7 cellular contexts compared by ENCODE assay signal in genomic region chr9:71769175-71770165, GRCh38. TPM values are rescaled to one million over a fixed set of nuclear protein-coding genes. Genes with fewer than 3 reads are reported as not detected.
A peak's percentile ranks its signal among the peaks of the same experiment; 100 is the strongest.
DNase-seq lines count a peak whose midpoint lies in the region; ATAC-seq and FAIRE-seq lines count a peak whose summit lies in the region.

No MANE protein-coding gene starts in this region.

- peak overlapping the region; percentile 80 for H3K4me3 Mint-ChIP-seq in activated CD8-positive, alpha-beta T cell treated with anti-CD3 and anti-CD28 coated beads, Interleukin-2, amount 10 ng/mL, durations not matched to agents 7 days and 5 days
- peak overlapping the region; percentile 95 to 99 for H3K4me3 Mint-ChIP-seq in effector memory CD8-positive, alpha-beta T cell

- no peaks in the 10 kb centered on the region for H3K27me3 Mint-ChIP-seq in activated CD8-positive, alpha-beta T cell treated with anti-CD3 and anti-CD28 coated beads, Interleukin-2, amount 10 ng/mL, durations not matched to agents 7 days and 5 days (ENCODE audit: low read depth)
- no peaks in the 10 kb centered on the region for H3K27me3 Mint-ChIP-seq in effector memory CD8-positive, alpha-beta T cell

- DNase-seq in GM18507 (ENCODE audit: extremely low spot score, insufficient read length, low read depth) = no peak
- DNase-seq in NCI-H2171 treated with DMSO at 0.1 percent for 48 hours (lab: John Stamatoyannopoulos, UW) = peak; percentile 72
- DNase-seq in activated CD8-positive, alpha-beta T cell treated with anti-CD3 and anti-CD28 coated beads, Interleukin-2, amount 10 ng/mL, durations not matched to agents 7 days and 5 days = peak; percentile 83
- peak; percentile 62 to 64 (median 63) for DNase-seq in effector memory CD8-positive, alpha-beta T cell
- peak; percentile 93 for DNase-seq in mesenteric fat pad (ENCODE audit: low spot score)
- peak; percentile 44 to 59 for DNase-seq in stimulated activated CD8-positive, alpha-beta memory T cell treated with anti-CD3 and anti-CD28 coated beads, Interleukin-2, amount 100 ng/mL, for 1 hour (ENCODE audit: low read depth in 2 of 2)

- POLR2A ChIA-PET in activated CD8-positive, alpha-beta T cell treated with anti-CD3 and anti-CD28 coated beads, Interleukin-2, amount 10 ng/mL, durations not matched to agents 7 days and 5 days (lab: Charles Lee) = interaction anchor here (0.7 to 4.4 kb wide), 8 partner anchors 9 to 194 kb away, joined by 3 to 24 read pairs (median 6); no protein-coding TSS in a partner anchor

- H3K4me1 Mint-ChIP-seq in activated CD8-positive, alpha-beta T cell treated with anti-CD3 and anti-CD28 coated beads, Interleukin-2, amount 10 ng/mL, durations not matched to agents 7 days and 5 days (ENCODE audit: low read depth) = peaks cover 36% of the 10 kb centered on the region
- H3K4me1 Mint-ChIP-seq in effector memory CD8-positive, alpha-beta T cell (ENCODE audit: low read depth in 2 of 2) = peaks cover 36 to 52% of the 10 kb centered on the region in 2 donors

- peak overlapping the region; percentile 85 for H3K27ac Mint-ChIP-seq in activated CD8-positive, alpha-beta T cell treated with anti-CD3 and anti-CD28 coated beads, Interleukin-2, amount 10 ng/mL, durations not matched to agents 7 days and 5 days
- peak overlapping the region; percentile 95 to 96 for H3K27ac Mint-ChIP-seq in effector memory CD8-positive, alpha-beta T cell

- peak; percentile 38 for ATAC-seq in HG02642 (IDR thresholded peaks at IDR 0.05; ENCODE audit: poor library complexity, unreplicated experiment)
- peak; percentile 54 for ATAC-seq in activated CD8-positive, alpha-beta T cell treated with anti-CD3 and anti-CD28 coated beads, Interleukin-2, amount 10 ng/mL, durations not matched to agents 7 days and 5 days
- peak; percentile 48 for ATAC-seq in effector memory CD8-positive, alpha-beta T cell (replicated peaks)

- FAIRE-seq in GM18507 (lab: Jason Lieb, UNC) = peak; percentile 57

- no peaks in the 10 kb centered on the region for H3K9me3 Mint-ChIP-seq in activated CD8-positive, alpha-beta T cell treated with anti-CD3 and anti-CD28 coated beads, Interleukin-2, amount 10 ng/mL, durations not matched to agents 7 days and 5 days (ENCODE audit: insufficient read depth)
- no peaks in the 10 kb centered on the region for H3K9me3 Mint-ChIP-seq in effector memory CD8-positive, alpha-beta T cell

- peaks cover 13% of the 10 kb centered on the region for H3K36me3 Mint-ChIP-seq in activated CD8-positive, alpha-beta T cell treated with anti-CD3 and anti-CD28 coated beads, Interleukin-2, amount 10 ng/mL, durations not matched to agents 7 days and 5 days (ENCODE audit: low read depth)
- H3K36me3 Mint-ChIP-seq in effector memory CD8-positive, alpha-beta T cell (ENCODE audit: insufficient read depth) = peaks cover 36% of the 10 kb centered on the region

- CTCF ChIA-PET in activated CD8-positive, alpha-beta T cell treated with anti-CD3 and anti-CD28 coated beads, Interleukin-2, amount 10 ng/mL, durations not matched to agents 7 days and 5 days (lab: Charles Lee) = interaction anchor here (0.6 to 8.1 kb wide), 24 partner anchors 10 to 485 kb away, joined by 3 to 100 read pairs (median 6); no protein-coding TSS in a partner anchor

RNA-seq across cellular contexts. Expression of gene CEMIP2, which starts 1.2 kb away (rescaled TPM):
- total RNA-seq in activated CD8-positive, alpha-beta T cell treated with anti-CD3 and anti-CD28 coated beads, Interleukin-2, amount 10 ng/mL, durations not matched to agents 7 days and 5 days = 10 to 100 TPM; 46.5 TPM
- 108 TPM for total RNA-seq in mesenteric fat pad
